ENCODE assay signal across 8 cellular contexts in the genomic region with DNA sequence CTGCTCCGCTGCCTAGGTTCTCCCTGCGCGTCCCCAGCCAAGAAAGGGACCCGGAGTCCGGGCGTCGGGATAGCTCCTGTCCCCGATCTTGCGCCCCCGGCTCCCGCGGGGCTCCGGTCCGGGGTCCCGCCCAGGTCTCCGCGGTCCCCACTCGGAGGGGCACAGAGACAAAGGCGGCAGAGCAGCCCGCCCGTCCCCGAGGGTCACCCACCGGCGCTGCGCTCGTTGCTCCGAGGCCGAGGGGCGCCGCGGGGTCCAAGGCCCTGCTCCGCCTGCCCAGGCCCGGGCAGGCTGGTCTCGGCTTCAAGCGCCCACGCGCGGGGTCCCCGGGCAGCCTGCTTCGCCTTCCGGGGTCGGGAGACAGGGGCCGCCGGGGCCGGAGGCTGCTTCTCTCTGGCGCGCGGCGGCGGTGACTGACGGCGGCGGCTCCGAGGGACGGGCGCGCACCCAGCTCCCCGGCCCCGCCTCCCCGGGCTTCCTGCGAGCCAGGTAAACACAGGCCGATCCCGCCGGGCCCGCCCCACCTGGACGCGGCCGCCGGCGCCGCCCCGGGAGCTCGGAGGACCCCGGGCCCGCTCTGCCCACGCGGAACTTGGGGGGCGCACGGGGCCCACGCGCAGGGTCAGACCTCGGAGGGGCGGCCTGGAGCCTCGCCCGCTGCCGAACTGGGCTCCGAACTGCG. TPM values are rescaled to one million over a fixed set of nuclear protein-coding genes. Genes with fewer than 3 reads are reported as not detected.
DNase-seq lines count a peak whose midpoint lies in the region; ATAC-seq and TF ChIP-seq lines count a peak whose summit lies in the region.

MBP (minus strand) TSS at position 415 of the 682 bp plus-strand sequence. CDS start 27,522 bp downstream, outside the sequence.

- peak within 1 kb of the TSS; percentile 98 to 99 for H3K4me3 Mint-ChIP-seq in CD14-positive monocyte
- H3K4me3 Mint-ChIP-seq in activated naive CD8-positive, alpha-beta T cell treated with anti-CD3 and anti-CD28 coated beads for 36 hours = peak within 1 kb of the TSS; percentile 99

- 1% methylated on average over 88 of the region's 88 CpGs for WGBS in right cardiac atrium

- peaks cover 51% of the 10 kb centered on the region for H3K4me1 Mint-ChIP-seq in CD14-positive monocyte
- H3K4me1 Mint-ChIP-seq in activated naive CD8-positive, alpha-beta T cell treated with anti-CD3 and anti-CD28 coated beads for 36 hours = peaks cover 42% of the 10 kb centered on the region

- H3K4me1 ChIP-seq in RWPE2 (ENCODE audit: insufficient read depth, poor library complexity, severe bottlenecking) (peaks cover 20% of the 10 kb centered on the region), right cardiac atrium (ENCODE audit: control insufficient read depth, insufficient read depth, low read length) (peaks cover 3% of the 10 kb centered on the region)

- peaks cover 24 to 28% of the 10 kb centered on the region in 2 donors for H3K36me3 Mint-ChIP-seq in CD14-positive monocyte
- peaks cover 32% of the 10 kb centered on the region for H3K36me3 Mint-ChIP-seq in activated naive CD8-positive, alpha-beta T cell treated with anti-CD3 and anti-CD28 coated beads for 36 hours

- H3K9me3 Mint-ChIP-seq in CD14-positive monocyte = peaks cover 0 to 10% (median 4%) of the 10 kb centered on the region in 7 donors
- no peaks in the 10 kb centered on the region for H3K9me3 Mint-ChIP-seq in activated naive CD8-positive, alpha-beta T cell treated with anti-CD3 and anti-CD28 coated beads for 36 hours

- ATAC-seq in GM19372 (IDR thresholded peaks at IDR 0.05; ENCODE audit: low read depth, unreplicated experiment) (peak; percentile 57), HG03469 (IDR thresholded peaks at IDR 0.05; ENCODE audit: unreplicated experiment) (peak; percentile 26), RWPE2 (ENCODE audit: low read depth) (peak; percentile 70), right cardiac atrium (peak; percentile 49 to 59)

- H3K27me3 ChIP-seq in RWPE2 (ENCODE audit: insufficient read depth, poor library complexity, severe bottlenecking) = no peaks in the 10 kb centered on the region
- H3K27me3 ChIP-seq in right cardiac atrium (ENCODE audit: control insufficient read depth, insufficient read depth) = no peaks in the 10 kb centered on the region

- peak within 1 kb of the TSS; percentile 68 for H3K4me3 ChIP-seq in RWPE2 (ENCODE audit: severe bottlenecking)
- peak within 1 kb of the TSS; percentile 56 for H3K4me3 ChIP-seq in right cardiac atrium (ENCODE audit: low read length)
- H3K4me3 ChIP-seq in skeletal muscle cell (ENCODE audit: low read depth, low read length) = peak within 1 kb of the TSS; percentile 48

- H3K27me3 Mint-ChIP-seq in CD14-positive monocyte (ENCODE audit: low read depth in 3 of 3) = peaks cover 0 to 4% (median 4%) of the 10 kb centered on the region in 3 donors
- H3K27me3 Mint-ChIP-seq in activated naive CD8-positive, alpha-beta T cell treated with anti-CD3 and anti-CD28 coated beads for 36 hours = no peaks in the 10 kb centered on the region

- H3K27ac Mint-ChIP-seq in CD14-positive monocyte = peak within 1 kb of the TSS; percentile 99 to 100 (median 100)
- H3K27ac Mint-ChIP-seq in activated naive CD8-positive, alpha-beta T cell treated with anti-CD3 and anti-CD28 coated beads for 36 hours = peak within 1 kb of the TSS; percentile 96

- H3K36me3 ChIP-seq in RWPE2 (ENCODE audit: low read depth) = no peaks in the 10 kb centered on the region; the same call in 1 of the 2 replicates

- H3K27ac ChIP-seq in RWPE2 (ENCODE audit: poor library complexity, severe bottlenecking) (peak within 1 kb of the TSS; percentile 92), right cardiac atrium (ENCODE audit: low read length) (peak within 1 kb of the TSS; percentile 59)

- intact Hi-C loops in CD14-positive monocyte (cut with micrococcal nuclease) = loop anchor here in 1 of 2 donors (5.0 kb wide), 2 partner anchors 50 to 75 kb away; no protein-coding TSS in a partner anchor
- intact Hi-C loops in right cardiac atrium (cut with DNase I) = loop anchor here in 2 of 4 donors (5.0 to 10.0 kb wide), 2 partner anchors 65 to 72 kb away; no protein-coding TSS in a partner anchor

- no peaks in the 10 kb centered on the region for H3K9me3 ChIP-seq in RWPE2 (ENCODE audit: severe bottlenecking)
- H3K9me3 ChIP-seq in right cardiac atrium (ENCODE audit: control insufficient read depth, low read length) = no peaks in the 10 kb centered on the region

- peak; percentile 55 for DNase-seq in CD14-positive monocyte (ENCODE audit: low spot score)
- DNase-seq in RWPE2 (ENCODE audit: low spot score) = peak; percentile 83
- DNase-seq in activated naive CD8-positive, alpha-beta T cell treated with anti-CD3 and anti-CD28 coated beads for 36 hours = peak; percentile 77
- peak; percentile 61 to 83 (median 81) for DNase-seq in right cardiac atrium
- no peak for DNase-seq in skeletal muscle cell (ENCODE audit: low read depth)
- no peak for DNase-seq in HCEC 1CT

- no peak for TF ChIP-seq CTCF in CD14-positive monocyte (IDR thresholded peaks at IDR 0.05)
- TF ChIP-seq CTCF in RWPE2 (IDR thresholded peaks at IDR 0.05; ENCODE audit: poor library complexity, severe bottlenecking) = no peak

RNA-seq across cellular contexts. Expression of gene MBP, which starts in this region (rescaled TPM):
- 10 to 100 TPM; 50.4 to 81.0 TPM for polyA plus RNA-seq in CD14-positive monocyte
- total RNA-seq in activated naive CD8-positive, alpha-beta T cell treated with anti-CD3 and anti-CD28 coated beads for 36 hours = 10 to 100 TPM; 41.2 to 45.9 TPM
- total RNA-seq in right cardiac atrium = 10 to 100 TPM; 14.6 to 26.4 (median 19.6) TPM
- 10.5 TPM for polyA plus RNA-seq in right cardiac atrium

Comparison
In these comparisons a context has a peak if more than half of its experiments do, and no peak if none do; other contexts are left out.
1. DNase-seq: peak in CD14-positive monocyte (single experiment), RWPE2 (single experiment), activated naive CD8-positive, alpha-beta T cell treated with anti-CD3 and anti-CD28 coated beads for 36 hours (single experiment) and right cardiac atrium (3 of 3); none in skeletal muscle cell (single experiment) and HCEC 1CT (single experiment).
2. Peak in every context shown above with its lines, with median percentiles within 50 percentile points of each other: ATAC-seq and H3K4me3 ChIP-seq.